Comparison of ENCODE assay signal across 1 cellular context in the genomic region with DNA sequence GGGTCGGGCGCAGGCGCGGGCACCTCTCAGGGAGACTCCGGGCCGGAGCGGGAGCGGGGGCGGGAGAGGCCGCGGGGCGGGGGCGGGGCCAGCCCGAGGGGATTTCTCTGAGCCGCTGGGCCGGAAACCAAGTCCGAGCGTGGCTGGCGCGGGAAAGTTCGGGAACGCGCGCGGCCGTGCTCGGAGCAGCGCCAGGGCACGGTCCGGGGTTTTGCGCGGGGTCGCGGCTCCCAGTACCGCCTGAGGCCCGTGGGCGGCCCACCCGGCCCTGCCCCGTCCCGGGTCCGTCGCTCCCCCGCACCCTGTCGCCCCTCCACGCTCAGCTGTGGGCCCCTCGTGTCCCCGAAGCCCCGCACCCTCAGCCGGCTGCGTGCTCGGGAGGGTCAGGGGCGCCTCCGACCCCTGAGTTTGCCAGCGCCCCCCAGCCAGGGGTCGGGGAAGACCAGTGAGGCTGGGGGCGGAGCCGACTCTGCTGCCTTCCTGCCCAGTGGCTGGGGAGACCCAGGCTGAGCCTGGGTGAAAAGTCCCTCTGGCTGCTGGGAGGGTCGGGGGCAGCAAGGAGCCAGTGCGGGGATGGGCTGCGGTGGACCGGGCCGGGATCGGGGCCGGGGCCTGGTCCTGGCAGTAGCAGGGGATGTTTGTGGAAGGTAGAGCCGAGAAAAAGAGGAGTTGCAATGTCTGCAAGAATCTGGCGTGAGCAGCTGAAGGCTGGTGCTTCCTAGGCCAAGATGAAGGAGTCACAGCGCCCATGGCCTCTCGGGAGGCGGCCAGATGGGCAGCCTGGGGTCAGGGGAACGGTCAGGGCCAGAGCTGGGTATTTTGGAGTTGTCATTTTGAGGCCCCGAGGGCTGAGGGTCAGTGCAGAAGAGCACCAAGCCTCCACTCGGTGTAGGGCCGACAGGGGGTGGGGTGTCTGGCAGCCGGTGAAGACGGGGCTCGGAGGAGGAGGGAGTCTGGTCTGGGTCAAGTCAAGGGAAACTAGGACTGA.
TF ChIP-seq lines count a peak whose summit lies in the region.

No MANE protein-coding gene starts in this region.

TF ChIP-seq in IMR-90, 13 proteins besides CTCF, POLR2A, EP300 and RAD21:
- TF ChIP-seq RCOR1 (IDR thresholded peaks at IDR 0.05; ENCODE audit: insufficient replicate concordance, low read length) (no peak), RFX5 (IDR thresholded peaks at IDR 0.05; ENCODE audit: low read depth, low read length) (no peak), CHD1 (IDR thresholded peaks at IDR 0.05; ENCODE audit: low read depth, low read length) (no peak), CEBPB (IDR thresholded peaks at IDR 0.05; ENCODE audit: low read depth, low read length) (no peak), NFE2L2 (IDR thresholded peaks at IDR 0.05; ENCODE audit: low read depth, low read length) (no peak), FOS (IDR thresholded peaks at IDR 0.05; ENCODE audit: low read depth, low read length) (no peak), MAZ (IDR thresholded peaks at IDR 0.05; ENCODE audit: borderline replicate concordance, low read depth, low read length) (no peak), MXI1 (IDR thresholded peaks at IDR 0.05; ENCODE audit: borderline replicate concordance, low read depth, low read length) (no peak), BHLHE40 (IDR thresholded peaks at IDR 0.05; ENCODE audit: low read depth, low read length) (no peak), SMC3 (IDR thresholded peaks at IDR 0.05; ENCODE audit: low read depth, low read length) (no peak)
- TF ChIP-seq, protein P1, sequence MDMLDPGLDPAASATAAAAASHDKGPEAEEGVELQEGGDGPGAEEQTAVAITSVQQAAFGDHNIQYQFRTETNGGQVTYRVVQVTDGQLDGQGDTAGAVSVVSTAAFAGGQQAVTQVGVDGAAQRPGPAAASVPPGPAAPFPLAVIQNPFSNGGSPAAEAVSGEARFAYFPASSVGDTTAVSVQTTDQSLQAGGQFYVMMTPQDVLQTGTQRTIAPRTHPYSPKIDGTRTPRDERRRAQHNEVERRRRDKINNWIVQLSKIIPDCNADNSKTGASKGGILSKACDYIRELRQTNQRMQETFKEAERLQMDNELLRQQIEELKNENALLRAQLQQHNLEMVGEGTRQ (IDR thresholded peaks at IDR 0.05; ENCODE audit: low read depth, low read length): no peak
